In the genomic region with DNA sequence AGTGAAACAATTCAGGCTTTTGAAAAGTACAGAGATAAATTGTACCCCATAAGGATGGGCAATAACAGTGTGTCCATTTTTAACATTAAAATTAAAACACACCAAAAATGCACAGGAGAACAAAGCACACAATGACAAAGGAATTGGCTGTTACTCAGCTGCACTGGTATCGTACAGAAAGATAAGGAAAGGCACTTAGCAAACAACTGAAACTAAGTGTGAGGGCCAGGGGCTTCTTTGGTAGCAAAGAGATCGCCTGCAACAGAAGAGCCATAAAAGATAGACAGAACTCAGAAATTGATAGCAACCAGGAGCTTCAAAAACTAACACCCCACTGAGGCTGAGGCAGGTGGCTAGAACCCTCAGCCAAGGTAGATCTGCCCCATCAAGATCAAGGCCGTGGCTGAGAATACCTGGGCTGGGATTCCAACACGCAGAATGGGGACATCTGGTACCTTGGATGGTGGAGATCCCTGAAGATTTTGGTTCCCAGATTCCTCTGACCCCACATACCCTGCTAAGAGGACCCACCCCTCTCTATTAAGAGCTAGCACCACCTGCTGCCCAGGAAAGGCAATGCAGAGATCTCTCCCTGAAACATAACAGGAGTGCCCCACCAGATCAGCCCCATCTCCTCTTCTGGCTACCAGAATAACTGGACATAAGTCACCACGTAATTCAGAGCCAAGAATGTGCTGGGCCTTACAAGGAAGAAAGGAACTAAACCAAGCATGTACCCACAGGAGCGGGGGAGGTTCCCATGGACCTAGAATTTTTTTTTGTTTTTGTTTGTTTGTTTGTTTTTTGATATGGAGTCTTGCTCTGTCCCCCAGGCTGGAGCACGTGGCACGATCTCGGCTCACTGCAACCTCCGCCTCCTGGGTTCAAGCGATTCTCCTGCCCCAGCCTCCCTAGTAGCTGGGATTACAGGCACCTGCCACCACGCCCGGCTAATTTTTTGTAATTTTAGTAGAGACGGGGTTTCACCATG, we compare ENCODE assay signal across 8 cellular contexts. TPM values are rescaled to one million over a fixed set of nuclear protein-coding genes. Genes with fewer than 3 reads are reported as not detected.
DNase-seq lines count a peak whose midpoint lies in the region; ATAC-seq and TF ChIP-seq lines count a peak whose summit lies in the region.

No MANE protein-coding gene starts in this region.

- peak overlapping the region; percentile 47 for H3K4me2 ChIP-seq in DOHH2 (ENCODE audit: low read length)

- no peaks in the 10 kb centered on the region for H3K27me3 ChIP-seq in DOHH2 (ENCODE audit: control insufficient read depth, low read length)
- no peaks in the 10 kb centered on the region for H3K27me3 ChIP-seq in brain microvascular endothelial cell (replicated peaks)
- H3K27me3 ChIP-seq in upper lobe of right lung, result no peaks in the 10 kb centered on the region

- H3F3A ChIP-seq in DOHH2 (ENCODE audit: control insufficient read depth, insufficient read depth), result peaks cover 31% of the 10 kb centered on the region

- ATAC-seq in upper lobe of right lung (peak; percentile 38), HG02759 (IDR thresholded peaks at IDR 0.05; ENCODE audit: unreplicated experiment) (no peak), GM21381 (IDR thresholded peaks at IDR 0.05; ENCODE audit: unreplicated experiment) (no peak)

- DNase-seq in Kasumi-1 (lab: John Stamatoyannopoulos, UW) (peak; percentile 70 to 72), T follicular helper cell (ENCODE audit: low read depth) (peak; percentile 36), brain microvascular endothelial cell (peak; percentile 50), medulla oblongata (ENCODE audit: extremely low spot score) (peak; percentile 55), upper lobe of right lung (no peak)

- H4K20me1 ChIP-seq in DOHH2 (ENCODE audit: control insufficient read depth, insufficient read depth, low read depth, low read length), result no peaks in the 10 kb centered on the region

- H3K27ac ChIP-seq in DOHH2 (ENCODE audit: low read depth, low read length) (peak overlapping the region; percentile 46), brain microvascular endothelial cell (no peak overlapping the region), upper lobe of right lung (peak overlapping the region; percentile 13)

- H3K4me1 ChIP-seq in DOHH2 (ENCODE audit: control insufficient read depth, low read length) (peaks cover 63% of the 10 kb centered on the region), upper lobe of right lung (peaks cover 22% of the 10 kb centered on the region)

- H3K4me3 ChIP-seq in DOHH2 (ENCODE audit: low read length) (peak overlapping the region; percentile 21), brain microvascular endothelial cell (ENCODE audit: low read depth, low read length) (no peak overlapping the region), upper lobe of right lung (no peak overlapping the region)

- intact Hi-C loops in upper lobe of right lung (cut with DNase I), result no loop called here

- in situ Hi-C loops in brain microvascular endothelial cell (cut with HindIII; ENCODE audit: low pct_ligation_motif_present, low sequenced_read_pairs), result no loop called here

- peak; percentile 98 for TF ChIP-seq CTCF in DOHH2 (IDR thresholded peaks at IDR 0.05; ENCODE audit: low read depth, low read length, poor library complexity, severe bottlenecking)
- TF ChIP-seq CTCF in brain microvascular endothelial cell (IDR thresholded peaks at IDR 0.05; ENCODE audit: low read depth, low read length, missing control alignments), result peak; percentile 90
- peak; percentile 63 for TF ChIP-seq CTCF in upper lobe of right lung (IDR thresholded peaks at IDR 0.05)

- peaks cover 11% of the 10 kb centered on the region for H3K36me3 ChIP-seq in DOHH2 (ENCODE audit: control insufficient read depth, low read length)
- no peaks in the 10 kb centered on the region for H3K36me3 ChIP-seq in brain microvascular endothelial cell (replicated peaks)
- H3K36me3 ChIP-seq in upper lobe of right lung, result no peaks in the 10 kb centered on the region

- H3K9me2 ChIP-seq in DOHH2 (replicated peaks; ENCODE audit: control insufficient read depth, low read length), result no peaks in the 10 kb centered on the region

- H3K9me3 ChIP-seq in DOHH2 (ENCODE audit: control insufficient read depth, insufficient read depth, low read length) (no peaks in the 10 kb centered on the region), upper lobe of right lung (no peaks in the 10 kb centered on the region)

- H3K79me2 ChIP-seq in DOHH2 (ENCODE audit: control insufficient read depth, low read length), result no peaks in the 10 kb centered on the region

RNA-seq across cellular contexts. Expression of gene PLEKHO1, which starts 16.2 kb away (rescaled TPM):
- 44.5 TPM for total RNA-seq in upper lobe of right lung
